In genomic region chr9:95763983-95764382, GRCh38 we compare ENCODE assay signal across 18 cellular contexts.
"Had no signal": no experiment of that assay in that cellular context is flagged by ENCODE, and none has a peak within 500 bp of the region (broad histone marks: within the 10 kb centered on the region; RNA-seq: fewer than 3 reads in every experiment).

No MANE protein-coding gene starts in this region.

- H3K27ac ChIP-seq: colonic mucosa, foreskin keratinocyte, neutrophil, upper lobe of left lung, uterus had no signal

- H3K4me1 ChIP-seq: colonic mucosa, foreskin keratinocyte, upper lobe of left lung, uterus had no signal

- H3K27me3 ChIP-seq: colonic mucosa, foreskin keratinocyte, upper lobe of left lung, uterus had no signal

- H3K4me1 Mint-ChIP-seq: naive B cell had no signal

- H3K4me3 ChIP-seq: colonic mucosa, lung, smooth muscle cell, upper lobe of left lung, uterus had no signal

- H3K4me2 ChIP-seq: smooth muscle cell had no signal

- H3K4me3 Mint-ChIP-seq: naive B cell had no signal

- H3K36me3 Mint-ChIP-seq: naive B cell had no signal

- H3K36me3 ChIP-seq: colonic mucosa, neutrophil, upper lobe of left lung, uterus had no signal

- FAIRE-seq: endothelial cell of umbilical vein had no signal

- ATAC-seq: foreskin keratinocyte, left colon, left ventricle myocardium superior, right cardiac atrium had no signal

- DNase-seq: colonic mucosa; dermis blood vessel endothelial cell; erythroblast; foreskin keratinocyte; left colon; left ventricle myocardium superior; mesenchymal stem cell; naive B cell; posterior cingulate gyrus; right cardiac atrium; stimulated activated CD4-positive, alpha-beta T cell treated with anti-CD3 and anti-CD28 coated beads, Interleukin-2, amount 100 ng/mL, for 48 hours; stimulated activated naive CD4-positive, alpha-beta T cell treated with Interleukin-2 at 50 U/mL for 16 hours; upper lobe of left lung; uterus had no signal

- H3K9me3 ChIP-seq: colonic mucosa, neutrophil, upper lobe of left lung, uterus had no signal
